22 cellular contexts compared by ENCODE assay signal in the genomic region with DNA sequence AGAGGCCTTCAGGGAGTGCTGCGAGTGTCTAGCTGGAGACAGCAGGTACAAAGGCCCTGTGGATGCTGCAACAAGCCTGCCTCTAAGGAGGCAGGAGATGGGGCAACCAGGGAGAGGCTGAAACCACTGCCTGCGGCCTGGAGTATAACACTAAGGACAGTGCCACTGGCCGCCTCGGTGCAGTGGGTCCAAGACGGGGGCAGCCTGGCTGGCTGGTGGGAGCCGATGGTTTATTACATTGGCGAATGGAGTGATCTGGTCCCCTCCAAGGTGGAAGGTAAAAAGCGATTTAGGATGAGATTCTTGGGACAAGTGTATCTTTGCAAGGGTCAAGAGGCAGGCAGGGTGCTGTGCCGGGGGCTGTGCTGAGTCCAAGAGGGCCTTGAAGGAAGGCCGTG. TPM values are rescaled to one million over a fixed set of nuclear protein-coding genes. Genes with fewer than 3 reads are reported as not detected.
A peak's percentile ranks its signal among the peaks of the same experiment; 100 is the strongest.
DNase-seq lines count a peak whose midpoint lies in the region; TF ChIP-seq lines count a peak whose summit lies in the region.
"Had no signal": no experiment of that assay in that cellular context is flagged by ENCODE, and none has a peak within 500 bp of the region (broad histone marks: within the 10 kb centered on the region; RNA-seq: fewer than 3 reads in every experiment).

No MANE protein-coding gene starts in this region.

- no peak for TF ChIP-seq EP300 in sigmoid colon (IDR thresholded peaks at IDR 0.05)

- WGBS in sigmoid colon, 2 donors, result 88 to 92% methylated on average over 10 of the region's 10 CpGs
- 92% methylated on average over 10 of the region's 10 CpGs for WGBS in hepatocyte (ENCODE audit: low lambda C conversion rate, missing lambda C conversion rate)

- peaks cover under 1% of the 10 kb centered on the region; the same call in 1 of the 2 replicates for H3K36me3 ChIP-seq in BLaER1
- no peaks in the 10 kb centered on the region for H3K36me3 ChIP-seq in Peyer's patch
- no peaks in the 10 kb centered on the region for H3K36me3 ChIP-seq in sigmoid colon
- no peaks in the 10 kb centered on the region for H3K36me3 ChIP-seq in hepatocyte (replicated peaks; ENCODE audit: insufficient read depth, low read depth)
- H3K36me3 ChIP-seq: BLaER1 treated with 17β-estradiol and CSF1 and Interleukin-3, amounts not matched to agents 10 nM and 100 nM; HAP-1; SJSA1 had no signal

- H3K9me3 ChIP-seq in BLaER1, result peaks cover 8% of the 10 kb centered on the region; the same call in 1 of the 2 replicates
- no peaks in the 10 kb centered on the region for H3K9me3 ChIP-seq in Peyer's patch
- no peaks in the 10 kb centered on the region for H3K9me3 ChIP-seq in sigmoid colon
- no peaks in the 10 kb centered on the region for H3K9me3 ChIP-seq in hepatocyte (ENCODE audit: low read depth)
- H3K9me3 ChIP-seq: HAP-1, SJSA1 had no signal

- H3K79me2 ChIP-seq in hepatocyte, result no peaks in the 10 kb centered on the region

- H3K4me3 ChIP-seq in BLaER1, result no peak overlapping the region
- no peak overlapping the region for H3K4me3 ChIP-seq in Peyer's patch
- no peak overlapping the region for H3K4me3 ChIP-seq in sigmoid colon
- no peak overlapping the region for H3K4me3 ChIP-seq in hepatocyte
- H3K4me3 ChIP-seq: BLaER1 treated with 17β-estradiol and CSF1 and Interleukin-3, amounts not matched to agents 10 nM and 100 nM; GM23338; HAP-1; PC-9; SJSA1 had no signal

- intact Hi-C loops in sigmoid colon (cut with DNase I), result no loop called here

- H3K27ac ChIP-seq in BLaER1 (no peak overlapping the region), Peyer's patch (no peak overlapping the region), sigmoid colon (no peak overlapping the region), hepatocyte (no peak overlapping the region)
- H3K27ac ChIP-seq: BLaER1 treated with 17β-estradiol and CSF1 and Interleukin-3, amounts not matched to agents 10 nM and 100 nM; PC-9; SJSA1 had no signal

- TF ChIP-seq POLR2A in Peyer's patch (IDR thresholded peaks at IDR 0.05) (no peak), sigmoid colon (IDR thresholded peaks at IDR 0.05) (no peak)

- H3K4me2 ChIP-seq in BLaER1, result peak overlapping the region; percentile 83; the same call in 1 of the 2 replicates
- H3K4me2 ChIP-seq in hepatocyte, result no peak overlapping the region
- H3K4me2 ChIP-seq: GM23338, PC-9 had no signal

- H2AFZ ChIP-seq in hepatocyte, result no peak overlapping the region
- H2AFZ ChIP-seq: GM23338, PC-9 had no signal

- TF ChIP-seq CTCF in Peyer's patch (IDR thresholded peaks at IDR 0.05) (no peak), sigmoid colon (IDR thresholded peaks at IDR 0.05) (no peak), hepatocyte (IDR thresholded peaks at IDR 0.05; ENCODE audit: poor library complexity) (no peak)

- no peaks in the 10 kb centered on the region for H3K9me2 ChIP-seq in hepatocyte (replicated peaks; ENCODE audit: insufficient read depth)

- H3K27me3 ChIP-seq in BLaER1 (peaks cover 25% of the 10 kb centered on the region), Peyer's patch (no peaks in the 10 kb centered on the region), sigmoid colon (peaks cover 0 to 23% (median 8%) of the 10 kb centered on the region in 3 donors), hepatocyte (peaks cover 33% of the 10 kb centered on the region)

- H3K4me1 ChIP-seq in BLaER1 (peaks cover 74% of the 10 kb centered on the region), Peyer's patch (peaks cover 0 to 3% (median 1%) of the 10 kb centered on the region in 4 donors), sigmoid colon (peaks cover 0 to 5% (median 3%) of the 10 kb centered on the region in 4 donors), hepatocyte (ENCODE audit: insufficient read depth) (no peaks in the 10 kb centered on the region)

- H4K20me1 ChIP-seq in BLaER1 (peaks cover 2% of the 10 kb centered on the region; the same call in 1 of the 2 replicates), hepatocyte (ENCODE audit: insufficient read depth, poor library complexity, severe bottlenecking) (no peaks in the 10 kb centered on the region)

- H3K9ac ChIP-seq in BLaER1, result no peak overlapping the region
- H3K9ac ChIP-seq: BLaER1 treated with 17β-estradiol and CSF1 and Interleukin-3, amounts not matched to agents 10 nM and 100 nM had no signal

- DNase-seq in Peyer's patch (peak in 2 of 3 donors; percentile 30 to 34), mesenteric fat pad (ENCODE audit: low spot score) (peak; percentile 75), sigmoid colon (peak; percentile 30), hepatocyte (ENCODE audit: low spot score) (no peak), COLO829 (ENCODE audit: low spot score) (no peak), COLO668 (lab: John Stamatoyannopoulos, UW; ENCODE audit: unreplicated experiment) (no peak)
- DNase-seq: Calu3; CD4-positive, alpha-beta memory T cell; DMS153; KG1; NCI-H1105; NCI-H146; NCI-H2029; NCI-H2227 treated with DMSO at 0.1 percent for 48 hours; NCI-H510A; PC-9 had no signal

RNA-seq across cellular contexts. Expression of a gene that starts 5.8 kb away (rescaled TPM):
- total RNA-seq in Peyer's patch, result 10 to 100 TPM in 1 of 4 donors, 1 to 10 TPM in 2, not detected in 1; 1.8 to 17.3 (median 3.5) TPM
- total RNA-seq in mesenteric fat pad, result 22.7 TPM
- total RNA-seq in sigmoid colon, result 10 to 100 TPM in 2 of 4 donors, 1 to 10 TPM in 1, under 1 TPM in 1; 0.99 to 11.1 (median 7.3) TPM
- 1 to 10 TPM in 2 of 3 donors, under 1 TPM in 1; 0.60 to 4.6 (median 1.8) TPM for polyA plus RNA-seq in sigmoid colon
- total RNA-seq in hepatocyte, result 0.10 and 1.5 TPM in 2 replicates
- polyA plus RNA-seq in hepatocyte, result 4.0 and 6.3 TPM in 2 replicates
- total RNA-seq: Calu3, G401 had no signal

Comparison
In these comparisons a context has a peak if more than half of its experiments do, and no peak if none do; other contexts are left out.
1. DNase-seq: peak in Peyer's patch (2 of 3), mesenteric fat pad (single experiment) and sigmoid colon (single experiment); none in hepatocyte (single experiment), COLO829 (single experiment) and COLO668 (single experiment).